8 cellular contexts compared by ENCODE assay signal in the genomic region with DNA sequence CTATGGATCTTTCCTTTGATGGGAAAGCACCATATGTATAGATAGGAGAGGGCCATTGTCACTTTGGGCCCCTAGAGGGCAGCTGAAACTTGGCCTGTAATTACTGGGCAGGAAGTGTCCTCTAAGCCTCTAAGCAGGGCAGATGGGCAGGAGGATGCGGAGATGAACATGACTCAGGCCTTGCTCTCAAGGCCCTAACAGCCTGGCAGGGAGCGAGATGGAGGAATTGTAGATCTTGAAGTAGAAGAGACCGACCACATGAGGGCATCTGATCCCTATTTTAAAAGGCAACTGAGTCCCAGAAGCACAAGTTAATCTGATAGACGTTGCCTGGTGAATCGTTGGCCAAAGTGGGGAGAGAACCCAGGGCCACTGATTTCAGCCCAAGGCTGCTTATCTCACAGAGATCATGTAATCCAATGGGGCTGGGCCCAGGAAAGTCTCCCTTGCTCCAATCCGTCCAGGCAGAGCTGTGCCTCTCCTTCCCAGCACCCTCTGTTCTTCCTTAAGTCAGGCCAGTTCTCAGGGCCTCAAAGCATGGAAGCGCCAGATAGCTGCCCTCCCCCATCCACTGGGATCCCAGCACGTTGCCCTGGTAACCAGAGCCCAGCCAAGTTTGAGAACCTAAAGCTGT. TPM values are rescaled to one million over a fixed set of nuclear protein-coding genes. Genes with fewer than 3 reads are reported as not detected.
DNase-seq lines count a peak whose midpoint lies in the region; ATAC-seq and TF ChIP-seq lines count a peak whose summit lies in the region.

No MANE protein-coding gene starts in this region.

- peaks cover 0 to 12% of the 10 kb centered on the region in 2 donors for H3K27me3 ChIP-seq in left lung

- H3K4me3 ChIP-seq in left lung = no peak overlapping the region

- ATAC-seq in SK-N-SH treated with all-trans-retinoic acid at 6 μM for 48 hours = peak; percentile 77
- peak; percentile 55 for ATAC-seq in left lung
- ATAC-seq in GM19395 (IDR thresholded peaks at IDR 0.05; ENCODE audit: unreplicated experiment) = no peak

- intact Hi-C loops in left lung (cut with DNase I) = loop anchor here in 1 of 2 donors (10.0 kb wide), 1 partner anchor 148 kb away; no protein-coding TSS in a partner anchor

- H3K27ac ChIP-seq in left lung = no peak overlapping the region

- peaks cover 0 to 5% of the 10 kb centered on the region in 2 donors for H3K4me1 ChIP-seq in left lung

- no peaks in the 10 kb centered on the region for H3K36me3 ChIP-seq in left lung

- DNase-seq in NCI-H510A treated with DMSO at 0.1 percent for 48 hours (lab: John Stamatoyannopoulos, UW) = peak; percentile 37
- no peak for DNase-seq in NCI-H510A (lab: John Stamatoyannopoulos, UW)
- peak; percentile 47 for DNase-seq in HuH-7 (ENCODE audit: low spot score)
- DNase-seq in cerebellar cortex (ENCODE audit: low spot score) = peak; percentile 80
- DNase-seq in left lung = no peak
- DNase-seq in NCI-H2081 treated with DMSO at 0.1 percent for 48 hours (lab: John Stamatoyannopoulos, UW) = no peak

- H3K9me3 ChIP-seq in left lung = no peaks in the 10 kb centered on the region

- peak in 1 of 2 donors; percentile 35 for TF ChIP-seq CTCF in left lung (IDR thresholded peaks at IDR 0.05)

TF ChIP-seq in SK-N-SH treated with all-trans-retinoic acid at 6 μM for 48 hours, 23 proteins besides CTCF, POLR2A, EP300 and RAD21:
- TF ChIP-seq CSDC2 (CRISPR knock-in tag; IDR thresholded peaks at IDR 0.05) = no peak
- no peak for TF ChIP-seq GLIS3 (CRISPR knock-in tag; IDR thresholded peaks at IDR 0.05)
- TF ChIP-seq PPARA (CRISPR knock-in tag; IDR thresholded peaks at IDR 0.05; ENCODE audit: borderline replicate concordance) = no peak
- TF ChIP-seq, protein P1, sequence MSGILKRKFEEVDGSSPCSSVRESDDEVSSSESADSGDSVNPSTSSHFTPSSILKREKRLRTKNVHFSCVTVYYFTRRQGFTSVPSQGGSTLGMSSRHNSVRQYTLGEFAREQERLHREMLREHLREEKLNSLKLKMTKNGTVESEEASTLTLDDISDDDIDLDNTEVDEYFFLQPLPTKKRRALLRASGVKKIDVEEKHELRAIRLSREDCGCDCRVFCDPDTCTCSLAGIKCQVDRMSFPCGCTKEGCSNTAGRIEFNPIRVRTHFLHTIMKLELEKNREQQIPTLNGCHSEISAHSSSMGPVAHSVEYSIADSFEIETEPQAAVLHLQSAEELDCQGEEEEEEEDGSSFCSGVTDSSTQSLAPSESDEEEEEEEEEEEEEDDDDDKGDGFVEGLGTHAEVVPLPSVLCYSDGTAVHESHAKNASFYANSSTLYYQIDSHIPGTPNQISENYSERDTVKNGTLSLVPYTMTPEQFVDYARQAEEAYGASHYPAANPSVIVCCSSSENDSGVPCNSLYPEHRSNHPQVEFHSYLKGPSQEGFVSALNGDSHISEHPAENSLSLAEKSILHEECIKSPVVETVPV (CRISPR knock-in tag; IDR thresholded peaks at IDR 0.05) = no peak
- TF ChIP-seq BACH2 (CRISPR knock-in tag; IDR thresholded peaks at IDR 0.05; ENCODE audit: borderline replicate concordance) = no peak
- TF ChIP-seq ZC3H10 (CRISPR knock-in tag; IDR thresholded peaks at IDR 0.05) = no peak
- no peak for TF ChIP-seq SNAI2 (CRISPR knock-in tag; IDR thresholded peaks at IDR 0.05)
- TF ChIP-seq, protein P2, sequence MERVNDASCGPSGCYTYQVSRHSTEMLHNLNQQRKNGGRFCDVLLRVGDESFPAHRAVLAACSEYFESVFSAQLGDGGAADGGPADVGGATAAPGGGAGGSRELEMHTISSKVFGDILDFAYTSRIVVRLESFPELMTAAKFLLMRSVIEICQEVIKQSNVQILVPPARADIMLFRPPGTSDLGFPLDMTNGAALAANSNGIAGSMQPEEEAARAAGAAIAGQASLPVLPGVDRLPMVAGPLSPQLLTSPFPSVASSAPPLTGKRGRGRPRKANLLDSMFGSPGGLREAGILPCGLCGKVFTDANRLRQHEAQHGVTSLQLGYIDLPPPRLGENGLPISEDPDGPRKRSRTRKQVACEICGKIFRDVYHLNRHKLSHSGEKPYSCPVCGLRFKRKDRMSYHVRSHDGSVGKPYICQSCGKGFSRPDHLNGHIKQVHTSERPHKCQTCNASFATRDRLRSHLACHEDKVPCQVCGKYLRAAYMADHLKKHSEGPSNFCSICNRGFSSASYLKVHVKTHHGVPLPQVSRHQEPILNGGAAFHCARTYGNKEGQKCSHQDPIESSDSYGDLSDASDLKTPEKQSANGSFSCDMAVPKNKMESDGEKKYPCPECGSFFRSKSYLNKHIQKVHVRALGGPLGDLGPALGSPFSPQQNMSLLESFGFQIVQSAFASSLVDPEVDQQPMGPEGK (CRISPR knock-in tag; IDR thresholded peaks at IDR 0.05; ENCODE audit: borderline replicate concordance) = no peak
- TF ChIP-seq TOX (CRISPR knock-in tag; IDR thresholded peaks at IDR 0.05; ENCODE audit: borderline replicate concordance) = no peak
- TF ChIP-seq TCF4 (CRISPR knock-in tag; IDR thresholded peaks at IDR 0.05; ENCODE audit: borderline replicate concordance) = no peak

RNA-seq across cellular contexts. Expression of a gene that starts 2.5 kb away (rescaled TPM):
- total RNA-seq in left lung = 1 to 10 TPM in 1 of 2 donors, under 1 TPM in 1; 0.99 to 2.0 TPM

RNA-seq across cellular contexts. Expression of a gene that starts 19.8 kb away (rescaled TPM):
- total RNA-seq in left lung = 10 to 100 TPM in 1 of 2 donors, 1 to 10 TPM in 1; 9.6 to 12.0 TPM

RNA-seq across cellular contexts. Expression of a gene that starts 31.9 kb away (rescaled TPM):
- total RNA-seq in left lung = 1 to 10 TPM; 1.6 to 1.8 TPM

RNA-seq across cellular contexts. Expression of a gene that starts 40.1 kb away (rescaled TPM):
- under 1 TPM; 0.15 to 0.42 TPM for total RNA-seq in left lung

Comparison
In these comparisons a context has a peak if more than half of its experiments do, and no peak if none do; other contexts are left out.
1. DNase-seq: peak in NCI-H510A treated with DMSO at 0.1 percent for 48 hours (single experiment), HuH-7 (single experiment) and cerebellar cortex (single experiment); none in NCI-H510A (single experiment), left lung (0 of 2) and NCI-H2081 treated with DMSO at 0.1 percent for 48 hours (single experiment).